Comparison of ENCODE assay signal across 9 cellular contexts in the genomic region with DNA sequence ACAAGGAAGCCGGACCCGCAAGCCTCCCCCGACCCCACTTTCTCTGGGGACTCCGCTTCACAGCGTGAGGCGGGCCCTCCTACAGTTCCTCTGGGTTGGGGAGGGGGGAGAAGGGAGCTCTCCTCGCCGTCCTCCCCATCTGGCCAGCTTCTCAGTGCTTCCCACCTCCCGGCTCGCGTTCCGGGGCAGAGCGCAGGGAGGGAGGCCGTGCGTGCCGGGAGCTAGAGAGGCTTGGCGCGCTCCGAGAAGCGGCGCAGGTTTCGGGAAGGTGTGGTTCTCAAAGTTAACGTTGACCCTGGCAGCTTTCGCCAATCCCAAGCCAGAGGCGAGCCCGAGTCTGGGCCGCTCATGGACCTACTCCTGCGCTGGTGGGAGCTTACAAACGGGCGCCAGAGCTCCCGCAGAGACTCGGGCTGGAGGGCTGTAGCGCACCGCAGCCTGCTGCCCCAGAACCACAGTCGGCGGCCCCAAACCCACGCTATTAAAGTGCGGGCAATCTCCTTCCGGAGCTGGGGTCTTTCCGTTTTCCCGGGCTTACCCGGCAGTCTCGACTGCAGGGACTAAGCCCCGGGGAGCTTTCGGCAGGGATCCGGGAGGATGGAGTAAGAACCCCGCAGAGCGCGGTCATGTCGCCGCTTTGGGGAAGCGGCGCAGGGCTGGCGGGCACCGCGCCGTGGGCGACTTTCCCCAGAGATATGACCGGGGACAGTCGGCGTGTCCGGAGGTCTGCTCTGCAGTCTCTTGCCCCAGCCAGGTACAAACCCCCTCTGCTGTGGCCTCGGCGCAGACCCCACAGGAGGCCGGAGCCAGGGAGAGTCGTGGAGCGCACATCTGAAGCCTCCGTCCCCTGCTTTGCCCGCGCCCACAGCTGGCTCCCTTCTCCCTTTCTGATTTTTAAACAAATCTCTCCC. TPM values are rescaled to one million over a fixed set of nuclear protein-coding genes. Genes with fewer than 3 reads are reported as not detected.
DNase-seq lines count a peak whose midpoint lies in the region; ATAC-seq and TF ChIP-seq lines count a peak whose summit lies in the region.
"Had no signal": no experiment of that assay in that cellular context is flagged by ENCODE, and none has a peak within 500 bp of the region (broad histone marks: within the 10 kb centered on the region; RNA-seq: fewer than 3 reads in every experiment).

No MANE protein-coding gene starts in this region.

- H3K4me1 ChIP-seq in RWPE2 (ENCODE audit: insufficient read depth, poor library complexity, severe bottlenecking): peaks cover 28% of the 10 kb centered on the region
- H3K4me1 ChIP-seq in gastroesophageal sphincter: peaks cover 0 to 80% (median 10%) of the 10 kb centered on the region in 3 donors
- H3K4me1 ChIP-seq in neuronal stem cell (ENCODE audit: control insufficient read depth in 2 of 2, insufficient read depth in 1 of 2, low read depth in 1 of 2, low read length in 2 of 2): peaks cover 7 to 10% of the 10 kb centered on the region in 2 donors

- H3K27ac ChIP-seq in RWPE2 (ENCODE audit: poor library complexity, severe bottlenecking) (peak overlapping the region; percentile 79), gastroesophageal sphincter (peak overlapping the region; percentile 19 to 96 (median 93)), neuronal stem cell (replicated peaks; ENCODE audit: low read length) (peak overlapping the region; percentile 96)

- TF ChIP-seq EP300 in gastroesophageal sphincter (IDR thresholded peaks at IDR 0.05): no peak

- DNase-seq in AG08396 (ENCODE audit: low spot score) (peak; percentile 19), RWPE2 (ENCODE audit: low spot score) (peak; percentile 52), neuronal stem cell (ENCODE audit: low spot score) (no peak), NCI-H1417 treated with DMSO at 0.1 percent for 48 hours (lab: John Stamatoyannopoulos, UW) (no peak), DMS153 treated with DMSO at 0.1 percent for 48 hours (lab: John Stamatoyannopoulos, UW; ENCODE audit: unreplicated experiment) (no peak), SIG-M5 treated with dmso at 0.1 percent for 504 hours (lab: John Stamatoyannopoulos, UW; ENCODE audit: unreplicated experiment) (no peak)
- DNase-seq in activated T-cell treated with anti-CD3 and anti-CD28 coated beads, Interleukin-2, amount 50 U/mL, for 1 hour: no peak
- DNase-seq: effector CD4-positive, alpha-beta T cell had no signal

- H2BK5ac ChIP-seq in neuronal stem cell (ENCODE audit: low read length): peak overlapping the region; percentile 100

- peak overlapping the region; percentile 60 for H3K4ac ChIP-seq in neuronal stem cell (ENCODE audit: low read length)

- H3K9me3 ChIP-seq in RWPE2 (ENCODE audit: severe bottlenecking) (no peaks in the 10 kb centered on the region), gastroesophageal sphincter (no peaks in the 10 kb centered on the region), neuronal stem cell (replicated peaks in 1 of 2; ENCODE audit: control insufficient read depth in 2 of 2, insufficient read depth in 1 of 2, low read depth in 1 of 2, low read length in 2 of 2) (no peaks in the 10 kb centered on the region)

- peak overlapping the region; percentile 92 for H2AFZ ChIP-seq in neuronal stem cell (ENCODE audit: low read length)

- peak overlapping the region; percentile 91 for H2AK5ac ChIP-seq in neuronal stem cell (ENCODE audit: low read depth, low read length)

- peak overlapping the region; percentile 62 for H3K23ac ChIP-seq in neuronal stem cell (ENCODE audit: low read depth, low read length, poor library complexity)

- H3K4me3 ChIP-seq in RWPE2 (ENCODE audit: severe bottlenecking) (peak overlapping the region; percentile 74), gastroesophageal sphincter (peak overlapping the region; percentile 69 to 78), neuronal stem cell (ENCODE audit: low read length in 2 of 2) (peak overlapping the region; percentile 30 to 96)

- peak overlapping the region; percentile 99 for H3K18ac ChIP-seq in neuronal stem cell (ENCODE audit: low read length)

- TF ChIP-seq CTCF in RWPE2 (IDR thresholded peaks at IDR 0.05; ENCODE audit: poor library complexity, severe bottlenecking) (no peak), gastroesophageal sphincter (IDR thresholded peaks at IDR 0.05) (no peak)

- H4K91ac ChIP-seq in neuronal stem cell (ENCODE audit: low read depth, low read length, poor library complexity): no peak overlapping the region

- peak overlapping the region; percentile 95 for H2BK12ac ChIP-seq in neuronal stem cell (ENCODE audit: low read length)

- peaks cover 3% of the 10 kb centered on the region for H3K79me1 ChIP-seq in neuronal stem cell (ENCODE audit: low read depth, low read length)

- peak overlapping the region; percentile 97 for H3K9ac ChIP-seq in neuronal stem cell (ENCODE audit: low read depth, low read length, poor library complexity)

- WGBS in gastroesophageal sphincter (ENCODE audit: low coverage in 1 of 2), 2 donors: 0% methylated on average over 7 to 11 of the region's 70 CpGs
- WGBS in neuronal stem cell (ENCODE audit: extremely low coverage in 2 of 2, insufficient read length in 2 of 2, insufficient replicate concordance in 1 of 2), 2 donors: no CpG with 5 or more reads among the region's 70 CpGs

- no peak overlapping the region for H4K8ac ChIP-seq in neuronal stem cell (ENCODE audit: low read depth, low read length)

- H3K27me3 ChIP-seq in RWPE2 (ENCODE audit: insufficient read depth, poor library complexity, severe bottlenecking) (no peaks in the 10 kb centered on the region), gastroesophageal sphincter (peaks cover 11% of the 10 kb centered on the region), neuronal stem cell (ENCODE audit: control insufficient read depth in 3 of 3, insufficient read depth in 3 of 3, low read depth in 1 of 3, low read length in 3 of 3) (peaks cover 0 to 75% (median 0%) of the 10 kb centered on the region in 3 experiments)

- H3K4me2 ChIP-seq in neuronal stem cell (ENCODE audit: insufficient read depth, low read length, poor library complexity, severe bottlenecking): peak overlapping the region; percentile 57

- H2BK120ac ChIP-seq in neuronal stem cell (ENCODE audit: low read depth, low read length): peak overlapping the region; percentile 10

- peak in 1 of 2 donors; percentile 15 for TF ChIP-seq POLR2A in gastroesophageal sphincter (IDR thresholded peaks at IDR 0.05)

- ATAC-seq in RWPE2 (ENCODE audit: low read depth) (peak; percentile 22), gastroesophageal sphincter (no peak)

- peak overlapping the region; percentile 75 for H2BK15ac ChIP-seq in neuronal stem cell (ENCODE audit: low read length)

- H3K36me3 ChIP-seq in RWPE2 (ENCODE audit: low read depth): peaks cover 17% of the 10 kb centered on the region
- no peaks in the 10 kb centered on the region for H3K36me3 ChIP-seq in gastroesophageal sphincter
- peaks cover 0 to 6% of the 10 kb centered on the region in 2 donors for H3K36me3 ChIP-seq in neuronal stem cell (replicated peaks in 1 of 2; ENCODE audit: control insufficient read depth in 2 of 2, insufficient read depth in 2 of 2, low read length in 2 of 2)

- peak overlapping the region; percentile 98 for H3K14ac ChIP-seq in neuronal stem cell (ENCODE audit: low read length)

RNA-seq across cellular contexts. Expression of a gene that starts 0.8 kb away (rescaled TPM):
- 10 to 100 TPM; 37.4 to 78.9 (median 62.8) TPM for total RNA-seq in gastroesophageal sphincter
- polyA plus RNA-seq in neuronal stem cell (2013, experiment 1 of 2): 147 TPM
- polyA plus RNA-seq in neuronal stem cell (2013, experiment 2 of 2): 149 TPM

Comparison
In these comparisons a context has a peak if more than half of its experiments do, and no peak if none do; other contexts are left out.
1. DNase-seq: peak in AG08396 (single experiment) and RWPE2 (single experiment); none in neuronal stem cell (single experiment), activated T-cell treated with anti-CD3 and anti-CD28 coated beads, Interleukin-2, amount 50 U/mL, for 1 hour (single experiment), NCI-H1417 treated with DMSO at 0.1 percent for 48 hours (single experiment), DMS153 treated with DMSO at 0.1 percent for 48 hours (single experiment) and SIG-M5 treated with dmso at 0.1 percent for 504 hours (single experiment).
2. Peak in every context shown above with its lines, with median percentiles within 50 percentile points of each other: H3K27ac ChIP-seq and H3K4me3 ChIP-seq.